In genomic region chr1:215551806-215552205, GRCh38 we compare ENCODE assay signal across 30 cellular contexts.
"Had no signal": no experiment of that assay in that cellular context is flagged by ENCODE, and none has a peak within 500 bp of the region (broad histone marks: within the 10 kb centered on the region; RNA-seq: fewer than 3 reads in every experiment).

No MANE protein-coding gene starts in this region.

- H3K4me3 ChIP-seq: adrenal gland, ascending aorta, body of pancreas, breast epithelium, cardiac muscle cell had no signal

- H3K9me3 ChIP-seq: adrenal gland, ascending aorta, body of pancreas had no signal

- ATAC-seq: activated naive CD4-positive, alpha-beta T cell treated with anti-CD3 and anti-CD28 coated beads, Interleukin-2, amount 50 U/mL, for 72 hours; activated naive CD8-positive, alpha-beta T cell treated with anti-CD3 and anti-CD28 coated beads, Interleukin-2, amount 50 U/mL, for 24 hours; activated T-cell treated with anti-CD3 and anti-CD28 coated beads, Interleukin-2, amount 50 U/mL, for 4 hours; activated T-cell treated with anti-CD3 and anti-CD28 coated beads, Interleukin-2, amount 50 U/mL, for 72 hours; activated T-helper 17 cell treated with anti-CD3 and anti-CD28 coated beads, Interleukin-2, amount 50 U/mL, for 72 hours; body of pancreas had no signal

- DNase-seq: activated effector memory CD4-positive, alpha-beta T cell treated with anti-CD3 and anti-CD28 coated beads, Interleukin-2, amount 50 U/mL, for 16 hours; activated effector memory CD4-positive, alpha-beta T cell treated with Interleukin-2 at 50 U/mL for 16 hours; activated gamma-delta T cell; activated gamma-delta T cell treated with Interleukin-2 at 50 U/mL for 16 hours; activated naive CD4-positive, alpha-beta T cell; activated naive CD4-positive, alpha-beta T cell treated with anti-CD3 and anti-CD28 coated beads for 36 hours; activated naive CD4-positive, alpha-beta T cell treated with anti-CD3 and anti-CD28 coated beads, Interleukin-2, amount 10 ng/mL, durations not matched to agents 7 days and 5 days; activated naive CD4-positive, alpha-beta T cell treated with anti-CD3 and anti-CD28 coated beads, Interleukin-2, amount 50 U/mL, for 16 hours; activated naive CD4-positive, alpha-beta T cell treated with Interleukin-2 at 50 U/mL for 16 hours; activated naive CD8-positive, alpha-beta T cell treated with anti-CD3 and anti-CD28 coated beads for 36 hours; activated naive CD8-positive, alpha-beta T cell treated with anti-CD3 and anti-CD28 coated beads, Interleukin-2, amount 10 ng/mL, durations not matched to agents 7 days and 5 days; activated naive CD8-positive, alpha-beta T cell treated with anti-CD3 and anti-CD28 coated beads, Interleukin-2, amount 50 U/mL, for 24 hours; activated T-cell treated with anti-CD3 and anti-CD28 coated beads, Interleukin-2, amount 50 U/mL, for 4 hours; activated T-cell treated with anti-CD3 and anti-CD28 coated beads, Interleukin-2, amount 50 U/mL, for 48 hours; activated T-cell treated with anti-CD3 and anti-CD28 coated beads, Interleukin-2, amount 50 U/mL, for 72 hours; adrenal gland; amniotic stem cell; amygdala; anterior cingulate cortex; aorta; body of pancreas; brain microvascular endothelial cell; caudate nucleus; central memory CD4-positive, alpha-beta T cell; cerebellar nuclear complex had no signal

- H3K27me3 ChIP-seq: adrenal gland, ascending aorta, body of pancreas, brain microvascular endothelial cell, breast epithelium, cardiac muscle cell had no signal

- H3K4me1 ChIP-seq: adrenal gland, ascending aorta, body of pancreas, breast epithelium had no signal

- H3K36me3 ChIP-seq: adrenal gland, ascending aorta, brain microvascular endothelial cell, breast epithelium, cardiac muscle cell had no signal

- H3K27ac ChIP-seq: adrenal gland, ascending aorta, body of pancreas, brain microvascular endothelial cell, breast epithelium, cardiac muscle cell had no signal
